ENCODE assay signal across 26 cellular contexts in genomic region chr11:128881221-128881620, GRCh38. TPM values are rescaled to one million over a fixed set of nuclear protein-coding genes. Genes with fewer than 3 reads are reported as not detected.
"Had no signal": no experiment of that assay in that cellular context is flagged by ENCODE, and none has a peak within 500 bp of the region (broad histone marks: within the 10 kb centered on the region; RNA-seq: fewer than 3 reads in every experiment).

No MANE protein-coding gene starts in this region.

- H3K27ac Mint-ChIP-seq: endodermal cell; naive thymus-derived CD4-positive, alpha-beta T cell; nephron progenitor cell; stimulated activated memory B cell treated with anti-CD40 and anti-IgM and Interleukin-4, amounts not matched to agents 10 μg/mL and 1 μg/mL and 100 μg/mL, for 72 hours; stimulated activated naive CD8-positive, alpha-beta T cell treated with anti-CD3 and anti-CD28 coated beads, Interleukin-15, amount 100 ng/mL, for 72 hours had no signal

- H3K79me2 ChIP-seq: parathyroid adenoma had no signal

- H3K36me3 Mint-ChIP-seq: stimulated activated memory B cell treated with anti-CD40 and anti-IgM and Interleukin-4, amounts not matched to agents 10 μg/mL and 1 μg/mL and 100 μg/mL, for 72 hours had no signal

- H2AFZ ChIP-seq: parathyroid adenoma had no signal

- H3K4me3 ChIP-seq: coronary artery, prostate gland, right lobe of liver, spleen, thoracic aorta, transverse colon had no signal

- H3K27me3 ChIP-seq: right lobe of liver had no signal

- H3K4me1 Mint-ChIP-seq: stimulated activated naive CD8-positive, alpha-beta T cell treated with anti-CD3 and anti-CD28 coated beads, Interleukin-15, amount 100 ng/mL, for 72 hours had no signal

- H3K36me3 ChIP-seq: prostate gland, right lobe of liver, spleen, thoracic aorta, transverse colon had no signal

- ATAC-seq: naive thymus-derived CD4-positive, alpha-beta T cell; right lobe of liver; stimulated activated memory B cell treated with anti-CD40 and anti-IgM and Interleukin-4, amounts not matched to agents 10 μg/mL and 1 μg/mL and 100 μg/mL, for 72 hours; stimulated activated naive CD8-positive, alpha-beta T cell treated with anti-CD3 and anti-CD28 coated beads, Interleukin-15, amount 100 ng/mL, for 72 hours had no signal

- H3K9me3 ChIP-seq: prostate gland, right lobe of liver, spleen, thoracic aorta, transverse colon had no signal

- H3K4me1 ChIP-seq: parathyroid adenoma, right lobe of liver, transverse colon had no signal

- DNase-seq: effector CD4-positive, alpha-beta T cell; endodermal cell; foreskin melanocyte; hippocampal formation; kidney glomerular epithelial cell; mesendoderm; naive thymus-derived CD4-positive, alpha-beta T cell; nephron progenitor cell; retina; right lobe of liver; spleen; stimulated activated CD4-positive, alpha-beta T cell treated with anti-CD3 and anti-CD28 coated beads, Interleukin-15, amount 100 ng/mL, for 24 hours; stimulated activated CD4-positive, alpha-beta T cell treated with anti-CD3 and anti-CD28 coated beads, Interleukin-1b, Interleukin-23, amount 100 ng/mL, for 48 hours; stimulated activated CD4-positive, alpha-beta T cell treated with anti-CD3 and anti-CD28 coated beads, Interleukin-4, amount 100 ng/mL, for 24 hours; stimulated activated naive CD8-positive, alpha-beta T cell treated with anti-CD3 and anti-CD28 coated beads, Interleukin-15, amount 100 ng/mL, for 72 hours; transverse colon had no signal

- H3K9me3 Mint-ChIP-seq: endodermal cell; naive thymus-derived CD4-positive, alpha-beta T cell; nephron progenitor cell; stimulated activated memory B cell treated with anti-CD40 and anti-IgM and Interleukin-4, amounts not matched to agents 10 μg/mL and 1 μg/mL and 100 μg/mL, for 72 hours; stimulated activated naive CD8-positive, alpha-beta T cell treated with anti-CD3 and anti-CD28 coated beads, Interleukin-15, amount 100 ng/mL, for 72 hours had no signal

- H3K4me3 Mint-ChIP-seq: endodermal cell; naive thymus-derived CD4-positive, alpha-beta T cell; nephron progenitor cell; stimulated activated memory B cell treated with anti-CD40 and anti-IgM and Interleukin-4, amounts not matched to agents 10 μg/mL and 1 μg/mL and 100 μg/mL, for 72 hours; stimulated activated naive CD8-positive, alpha-beta T cell treated with anti-CD3 and anti-CD28 coated beads, Interleukin-15, amount 100 ng/mL, for 72 hours had no signal

- H3K27ac ChIP-seq: coronary artery, parathyroid adenoma, prostate gland, right lobe of liver, spleen, thoracic aorta, transverse colon had no signal

- H3K9ac ChIP-seq: parathyroid adenoma had no signal

RNA-seq across cellular contexts. Expression of gene KCNJ5, which starts 9.9 kb away (rescaled TPM):
- total RNA-seq: dermis microvascular lymphatic vessel endothelial cell, lung microvascular endothelial cell had no signal
- polyA plus RNA-seq: endothelial cell of umbilical vein; naive thymus-derived CD4-positive, alpha-beta T cell had no signal

RNA-seq across cellular contexts. Expression of gene KCNJ1, which starts 14.1 kb away (rescaled TPM):
- total RNA-seq: endodermal cell; endothelial cell of umbilical vein; naive thymus-derived CD4-positive, alpha-beta T cell; prostate gland; right lobe of liver; skeletal muscle tissue; spleen; transverse colon; urinary bladder had no signal
- polyA plus RNA-seq: endothelial cell of umbilical vein had no signal
